In the genomic region with DNA sequence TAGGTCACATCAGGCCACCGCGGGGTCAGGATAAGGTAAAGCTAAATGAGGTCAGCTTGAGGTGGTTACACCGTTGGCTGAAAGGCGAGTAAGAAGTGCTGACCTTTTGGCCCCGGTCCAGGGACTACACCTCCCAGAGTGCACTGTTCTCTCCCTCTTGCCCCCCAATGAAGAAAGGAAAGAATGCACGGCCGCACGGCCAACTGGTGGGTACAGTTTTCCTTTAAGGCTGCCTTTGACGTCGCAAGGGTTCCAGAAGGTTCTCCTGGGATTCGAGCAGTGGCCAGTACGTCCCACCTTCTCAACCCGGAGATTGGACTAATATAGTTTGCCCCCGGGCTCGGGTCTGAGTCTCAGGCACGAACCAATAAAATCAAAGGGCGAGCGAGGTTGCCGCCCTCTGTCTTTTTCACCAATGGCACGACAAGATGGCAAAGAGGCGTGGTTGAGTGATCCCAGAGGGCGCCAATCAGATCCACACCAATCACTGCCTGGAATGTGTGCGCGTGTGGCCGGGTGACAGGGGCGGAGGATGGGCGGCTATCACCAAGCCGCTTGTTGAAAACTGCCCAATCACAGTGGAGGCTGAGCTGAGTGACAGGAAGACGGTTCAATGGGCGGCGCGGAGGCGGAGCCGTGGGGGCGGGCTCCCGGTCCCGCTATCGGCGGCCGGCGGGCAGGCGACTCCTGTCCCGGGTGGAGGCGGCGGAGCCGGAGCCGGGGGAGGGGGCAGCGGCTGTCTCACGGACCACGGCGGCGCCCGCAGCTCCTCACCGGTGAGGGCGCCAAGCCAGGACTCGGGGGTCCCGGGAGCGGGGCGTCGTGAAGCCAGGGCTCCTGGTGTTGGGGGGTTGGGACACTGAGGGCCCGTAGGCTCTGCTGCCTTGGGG, we compare ENCODE assay signal across 8 cellular contexts. TPM values are rescaled to one million over a fixed set of nuclear protein-coding genes. Genes with fewer than 3 reads are reported as not detected.
DNase-seq lines count a peak whose midpoint lies in the region; ATAC-seq, FAIRE-seq and TF ChIP-seq lines count a peak whose summit lies in the region.

A gene (plus strand): TSS at position 690 of the 890 bp plus-strand sequence. CDS start 886 bp downstream, outside the sequence.

- H3K9me3 ChIP-seq in DND-41 (ENCODE audit: insufficient read depth, low read length, severe bottlenecking) = no peaks in the 10 kb centered on the region
- H3K9me3 ChIP-seq in KOPT-K1 (ENCODE audit: insufficient read depth, low read length, poor library complexity, severe bottlenecking) = no peaks in the 10 kb centered on the region
- H3K9me3 ChIP-seq in esophagus squamous epithelium = no peaks in the 10 kb centered on the region
- H3K9me3 ChIP-seq in muscle layer of duodenum (ENCODE audit: control insufficient read depth in 1 of 2, low read length in 2 of 2) = no peaks in the 10 kb centered on the region

- TF ChIP-seq CTCF in DND-41 (IDR thresholded peaks at IDR 0.05; ENCODE audit: borderline replicate concordance, extremely low read depth, low read length, poor library complexity, severe bottlenecking) = no peak
- peak in 3 of 6 experiments; percentile 3 to 13 (median 5) for TF ChIP-seq CTCF in esophagus squamous epithelium (IDR thresholded peaks at IDR 0.05)

- peak within 1 kb of the TSS; percentile 62 for H3K9ac ChIP-seq in DND-41 (ENCODE audit: low read depth, low read length)

- TF ChIP-seq POLR2A in esophagus squamous epithelium (IDR thresholded peaks at IDR 0.05) = peak in 3 of 4 donors; percentile 78 to 92 (median 87)

- H3K36me3 Mint-ChIP-seq in activated T-helper 1 cell treated with anti-CD3 and anti-CD28 coated beads, Interleukin-12 subunit alpha, Interleukin-12 subunit beta, Interleukin-2, Interleukin-4 antibody, amounts not matched to agents 30 ng/mL and 10 ng/mL and 1 ng/mL, durations not matched to agents 14 hours and 24 hours and 36 hours (ENCODE audit: low read depth) = peaks cover 3% of the 10 kb centered on the region

- WGBS in esophagus squamous epithelium, 2 donors = 0 to 3% methylated on average over 18 to 20 of the region's 61 CpGs

- DNase-seq in DND-41 (peak; percentile 97), RCC 7860 (ENCODE audit: low spot score) (peak; percentile 96), esophagus squamous epithelium (lab: John Stamatoyannopoulos, UW) (peak; percentile 95)
- peak; percentile 96 for DNase-seq in activated T-helper 1 cell treated with anti-CD3 and anti-CD28 coated beads, Interleukin-12 subunit alpha, Interleukin-12 subunit beta, Interleukin-2, Interleukin-4 antibody, amounts not matched to agents 30 ng/mL and 10 ng/mL and 1 ng/mL, durations not matched to agents 14 hours and 24 hours and 36 hours (ENCODE audit: low spot score)
- peak; percentile 90 for DNase-seq in stimulated activated CD8-positive, alpha-beta memory T cell treated with anti-CD3 and anti-CD28 coated beads, Interleukin-7, amount 100 ng/mL, for 24 hours (ENCODE audit: low read depth)

- peak within 1 kb of the TSS; percentile 98 for H2AFZ ChIP-seq in DND-41 (ENCODE audit: low read depth, low read length)

- H3K36me3 ChIP-seq in DND-41 (ENCODE audit: insufficient read depth, low read length) = no peaks in the 10 kb centered on the region
- H3K36me3 ChIP-seq in KOPT-K1 (ENCODE audit: insufficient read depth, low read length) = no peaks in the 10 kb centered on the region
- H3K36me3 ChIP-seq in esophagus squamous epithelium = no peaks in the 10 kb centered on the region
- H3K36me3 ChIP-seq in muscle layer of duodenum (ENCODE audit: control insufficient read depth in 1 of 2, insufficient read depth in 2 of 2, low read length in 2 of 2) = no peaks in the 10 kb centered on the region

- no peaks in the 10 kb centered on the region for H4K20me1 ChIP-seq in DND-41 (ENCODE audit: insufficient read depth, low read length)

- peak within 1 kb of the TSS; percentile 94 for H3K4me3 Mint-ChIP-seq in activated T-helper 1 cell treated with anti-CD3 and anti-CD28 coated beads, Interleukin-12 subunit alpha, Interleukin-12 subunit beta, Interleukin-2, Interleukin-4 antibody, amounts not matched to agents 30 ng/mL and 10 ng/mL and 1 ng/mL, durations not matched to agents 14 hours and 24 hours and 36 hours

- H3K4me2 ChIP-seq in DND-41 (ENCODE audit: insufficient read depth, low read length) = peak within 1 kb of the TSS; percentile 88

- ATAC-seq in DND-41 (ENCODE audit: insufficient read depth, low read depth) = peak; percentile 97
- peak; percentile 89 for ATAC-seq in GM21825 (IDR thresholded peaks at IDR 0.05; ENCODE audit: unreplicated experiment)

- H3K4me1 Mint-ChIP-seq in activated T-helper 1 cell treated with anti-CD3 and anti-CD28 coated beads, Interleukin-12 subunit alpha, Interleukin-12 subunit beta, Interleukin-2, Interleukin-4 antibody, amounts not matched to agents 30 ng/mL and 10 ng/mL and 1 ng/mL, durations not matched to agents 14 hours and 24 hours and 36 hours (ENCODE audit: low read depth) = peaks cover 88% of the 10 kb centered on the region

- intact Hi-C loops in activated T-helper 1 cell treated with anti-CD3 and anti-CD28 coated beads, Interleukin-12 subunit alpha, Interleukin-12 subunit beta, Interleukin-2, Interleukin-4 antibody, amounts not matched to agents 30 ng/mL and 10 ng/mL and 1 ng/mL, durations not matched to agents 14 hours and 24 hours and 36 hours (cut with micrococcal nuclease) = loop anchor here (1.0 to 10.0 kb wide), 13 partner anchors 12 to 864 kb away; a partner anchor contains a TSS
- intact Hi-C loops in esophagus squamous epithelium (cut with DNase I) = loop anchor here (5.0 to 10.0 kb wide), 2 partner anchors 92 to 486 kb away; a partner anchor contains a TSS

- H3K27ac ChIP-seq in DND-41 (ENCODE audit: low read length) = peak within 1 kb of the TSS; percentile 77
- H3K27ac ChIP-seq in KOPT-K1 (ENCODE audit: low read depth, low read length, poor library complexity, severe bottlenecking) = peak within 1 kb of the TSS; percentile 65
- peak within 1 kb of the TSS; percentile 89 to 97 (median 96) for H3K27ac ChIP-seq in esophagus squamous epithelium
- H3K27ac ChIP-seq in muscle layer of duodenum (ENCODE audit: low read length) = peak within 1 kb of the TSS; percentile 99

- H3K4me1 ChIP-seq in DND-41 (ENCODE audit: insufficient read depth, low read length) (peaks cover 23% of the 10 kb centered on the region), esophagus squamous epithelium (peaks cover 29 to 71% (median 50%) of the 10 kb centered on the region in 3 donors), muscle layer of duodenum (ENCODE audit: control insufficient read depth in 1 of 2, insufficient read depth in 2 of 2, low read length in 2 of 2) (peaks cover 25 to 37% of the 10 kb centered on the region in 2 donors)

- no peaks in the 10 kb centered on the region for H3K79me2 ChIP-seq in DND-41 (ENCODE audit: insufficient read depth, low read length)

- H3K27ac Mint-ChIP-seq in activated T-helper 1 cell treated with anti-CD3 and anti-CD28 coated beads, Interleukin-12 subunit alpha, Interleukin-12 subunit beta, Interleukin-2, Interleukin-4 antibody, amounts not matched to agents 30 ng/mL and 10 ng/mL and 1 ng/mL, durations not matched to agents 14 hours and 24 hours and 36 hours = peak within 1 kb of the TSS; percentile 98

- H3K27me3 Mint-ChIP-seq in activated T-helper 1 cell treated with anti-CD3 and anti-CD28 coated beads, Interleukin-12 subunit alpha, Interleukin-12 subunit beta, Interleukin-2, Interleukin-4 antibody, amounts not matched to agents 30 ng/mL and 10 ng/mL and 1 ng/mL, durations not matched to agents 14 hours and 24 hours and 36 hours (ENCODE audit: insufficient read depth) = no peaks in the 10 kb centered on the region

- peak; percentile 82 for FAIRE-seq in RCC 7860 (lab: Jason Lieb, UNC)

- no peaks in the 10 kb centered on the region for H3K9me3 Mint-ChIP-seq in activated T-helper 1 cell treated with anti-CD3 and anti-CD28 coated beads, Interleukin-12 subunit alpha, Interleukin-12 subunit beta, Interleukin-2, Interleukin-4 antibody, amounts not matched to agents 30 ng/mL and 10 ng/mL and 1 ng/mL, durations not matched to agents 14 hours and 24 hours and 36 hours

- H3K4me3 ChIP-seq in DND-41 (ENCODE audit: low read depth in 1 of 2, low read length in 2 of 2) = peak within 1 kb of the TSS; percentile 42 to 80; a peak in 3 of 4 replicates
- H3K4me3 ChIP-seq in esophagus squamous epithelium = peak within 1 kb of the TSS; percentile 66 to 94 (median 82)
- H3K4me3 ChIP-seq in muscle layer of duodenum (ENCODE audit: low read depth in 1 of 2, low read length in 2 of 2) = peak within 1 kb of the TSS; percentile 64 to 80

- H3K27me3 ChIP-seq in DND-41 (ENCODE audit: insufficient read depth, low read length, poor library complexity) = no peaks in the 10 kb centered on the region
- no peaks in the 10 kb centered on the region for H3K27me3 ChIP-seq in esophagus squamous epithelium
- no peaks in the 10 kb centered on the region for H3K27me3 ChIP-seq in muscle layer of duodenum (ENCODE audit: low read depth, low read length)

RNA-seq across cellular contexts. Expression of the gene that starts here (rescaled TPM):
- 5.3 and 6.0 TPM in 2 replicates for total RNA-seq in activated T-helper 1 cell treated with anti-CD3 and anti-CD28 coated beads, Interleukin-12 subunit alpha, Interleukin-12 subunit beta, Interleukin-2, Interleukin-4 antibody, amounts not matched to agents 30 ng/mL and 10 ng/mL and 1 ng/mL, durations not matched to agents 14 hours and 24 hours and 36 hours
- 10 to 100 TPM in 1 of 4 donors, 1 to 10 TPM in 3; 3.5 to 16.6 (median 6.5) TPM for total RNA-seq in esophagus squamous epithelium

Comparison
In these comparisons a context has a peak if more than half of its experiments do, and no peak if none do; other contexts are left out.
1. Peak in every context shown above with its lines: DNase-seq, ATAC-seq, H3K4me3 ChIP-seq and H3K27ac ChIP-seq.